In the genomic region with DNA sequence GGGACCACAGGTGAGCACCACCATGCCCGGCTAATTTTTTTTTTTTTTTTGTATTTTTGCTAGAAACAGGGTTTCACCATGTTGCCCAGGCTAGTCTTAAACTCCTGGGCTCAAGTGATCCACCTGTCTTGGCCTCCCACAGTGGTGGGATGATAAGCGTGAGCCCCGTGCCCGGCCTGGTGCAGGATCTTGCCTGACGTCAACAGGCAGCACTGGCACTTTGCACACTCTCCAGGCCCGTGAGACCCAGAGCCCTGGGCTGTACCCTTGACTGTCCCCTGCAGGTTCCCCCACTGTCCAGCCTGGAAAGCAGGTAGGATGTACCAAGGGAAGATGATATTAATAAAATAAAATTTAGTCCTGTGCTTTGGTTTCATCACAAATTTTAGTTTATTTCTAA, we compare ENCODE assay signal across 1 cellular context.
TF ChIP-seq lines count a peak whose summit lies in the region.

No MANE protein-coding gene starts in this region.

TF ChIP-seq in HepG2, 621 proteins besides CTCF, POLR2A, EP300 and RAD21:
- no peak for TF ChIP-seq JARID2 (CRISPR knock-in tag; IDR thresholded peaks at IDR 0.05; ENCODE audit: insufficient replicate concordance)
- TF ChIP-seq FLYWCH1 (CRISPR knock-in tag; IDR thresholded peaks at IDR 0.05), result no peak
- no peak for TF ChIP-seq ISL2 (CRISPR knock-in tag; IDR thresholded peaks at IDR 0.05)
- TF ChIP-seq HNRNPLL (IDR thresholded peaks at IDR 0.05; ENCODE audit: low read depth, low read length, poor library complexity, severe bottlenecking), result no peak
- TF ChIP-seq, protein P1, sequence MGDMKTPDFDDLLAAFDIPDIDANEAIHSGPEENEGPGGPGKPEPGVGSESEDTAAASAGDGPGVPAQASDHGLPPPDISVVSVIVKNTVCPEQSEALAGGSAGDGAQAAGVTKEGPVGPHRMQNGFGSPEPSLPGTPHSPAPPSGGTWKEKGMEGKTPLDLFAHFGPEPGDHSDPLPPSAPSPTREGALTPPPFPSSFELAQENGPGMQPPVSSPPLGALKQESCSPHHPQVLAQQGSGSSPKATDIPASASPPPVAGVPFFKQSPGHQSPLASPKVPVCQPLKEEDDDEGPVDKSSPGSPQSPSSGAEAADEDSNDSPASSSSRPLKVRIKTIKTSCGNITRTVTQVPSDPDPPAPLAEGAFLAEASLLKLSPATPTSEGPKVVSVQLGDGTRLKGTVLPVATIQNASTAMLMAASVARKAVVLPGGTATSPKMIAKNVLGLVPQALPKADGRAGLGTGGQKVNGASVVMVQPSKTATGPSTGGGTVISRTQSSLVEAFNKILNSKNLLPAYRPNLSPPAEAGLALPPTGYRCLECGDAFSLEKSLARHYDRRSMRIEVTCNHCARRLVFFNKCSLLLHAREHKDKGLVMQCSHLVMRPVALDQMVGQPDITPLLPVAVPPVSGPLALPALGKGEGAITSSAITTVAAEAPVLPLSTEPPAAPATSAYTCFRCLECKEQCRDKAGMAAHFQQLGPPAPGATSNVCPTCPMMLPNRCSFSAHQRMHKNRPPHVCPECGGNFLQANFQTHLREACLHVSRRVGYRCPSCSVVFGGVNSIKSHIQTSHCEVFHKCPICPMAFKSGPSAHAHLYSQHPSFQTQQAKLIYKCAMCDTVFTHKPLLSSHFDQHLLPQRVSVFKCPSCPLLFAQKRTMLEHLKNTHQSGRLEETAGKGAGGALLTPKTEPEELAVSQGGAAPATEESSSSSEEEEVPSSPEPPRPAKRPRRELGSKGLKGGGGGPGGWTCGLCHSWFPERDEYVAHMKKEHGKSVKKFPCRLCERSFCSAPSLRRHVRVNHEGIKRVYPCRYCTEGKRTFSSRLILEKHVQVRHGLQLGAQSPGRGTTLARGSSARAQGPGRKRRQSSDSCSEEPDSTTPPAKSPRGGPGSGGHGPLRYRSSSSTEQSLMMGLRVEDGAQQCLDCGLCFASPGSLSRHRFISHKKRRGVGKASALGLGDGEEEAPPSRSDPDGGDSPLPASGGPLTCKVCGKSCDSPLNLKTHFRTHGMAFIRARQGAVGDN (CRISPR knock-in tag; IDR thresholded peaks at IDR 0.05), result peak; percentile 20; the same call in 1 of the 2 replicates
